Comparison of ENCODE assay signal across 1 cellular context in genomic region chr14:33834101-33834955, GRCh38.
TF ChIP-seq lines count a peak whose summit lies in the region.

No MANE protein-coding gene starts in this region.

TF ChIP-seq in H1, 55 proteins besides CTCF, POLR2A, EP300 and RAD21 (continued from another document):
- TF ChIP-seq ATF3 (IDR thresholded peaks at IDR 0.05; ENCODE audit: insufficient read depth, low read depth, low read length) = no peak
- no peak for TF ChIP-seq RFX5 (IDR thresholded peaks at IDR 0.05; ENCODE audit: borderline replicate concordance, low read depth, low read length)
- TF ChIP-seq CREB1 (IDR thresholded peaks at IDR 0.05) = no peak
- no peak for TF ChIP-seq PHF8 (conservative IDR thresholded peaks at IDR 0.05; ENCODE audit: low read depth, low read length)
- no peak for TF ChIP-seq EGR1 (IDR thresholded peaks at IDR 0.05; ENCODE audit: borderline replicate concordance, low read depth, low read length)
- no peak for TF ChIP-seq SP2 (IDR thresholded peaks at IDR 0.05; ENCODE audit: low read length)
- no peak for TF ChIP-seq ASH2L (IDR thresholded peaks at IDR 0.05; ENCODE audit: low read length)
- no peak for TF ChIP-seq POU5F1 (IDR thresholded peaks at IDR 0.05; ENCODE audit: low read depth, low read length)
